In genomic region chr22:41021655-41022454, GRCh38 we compare ENCODE assay signal across 8 cellular contexts.
DNase-seq lines count a peak whose midpoint lies in the region; ATAC-seq, FAIRE-seq and TF ChIP-seq lines count a peak whose summit lies in the region.

No MANE protein-coding gene starts in this region.

- peak overlapping the region; percentile 32 for H3K27ac ChIP-seq in endothelial cell of umbilical vein (ENCODE audit: insufficient read depth, low read depth, low read length)

- DNase-seq in NCI-H2029 (lab: John Stamatoyannopoulos, UW), result peak; percentile 39
- DNase-seq in NCI-H2029 treated with DMSO at 0.1 percent for 48 hours (lab: John Stamatoyannopoulos, UW), result no peak
- DNase-seq in NCI-H69 (lab: John Stamatoyannopoulos, UW), result peak; percentile 88
- DNase-seq in activated CD8-positive, alpha-beta memory T cell treated with anti-CD3 and anti-CD28 coated beads for 48 hours (ENCODE audit: low read depth in 2 of 3, low spot score in 2 of 3), result peak; percentile 24 to 39 (median 27)
- DNase-seq in endothelial cell of umbilical vein (ENCODE audit: low read depth, low spot score), result peak; percentile 17
- DNase-seq in stimulated activated CD8-positive, alpha-beta memory T cell treated with anti-CD3 and anti-CD28 coated beads, Interleukin-4, amount 100 ng/mL, for 48 hours, result peak; percentile 68

- intact Hi-C loops in endothelial cell of umbilical vein (cut with micrococcal nuclease), result loop anchor here (5.0 kb wide), 1 partner anchor 70 kb away; the partner anchor contains the start of gene EP300

- no peak for TF ChIP-seq POLR2A in endothelial cell of umbilical vein (IDR thresholded peaks at IDR 0.05; ENCODE audit: low read depth, low read length)

- BruUV-seq in endothelial cell of umbilical vein (replicated peaks; lab: Mats Ljungman, UMichigan), result TSS peak; percentile 41

- CTCF ChIA-PET in endothelial cell of umbilical vein (lab: Charles Lee), result interaction anchor here (0.7 to 2.7 kb wide), 4 partner anchors 11 to 465 kb away, joined by 3 to 9 read pairs (median 7); no protein-coding TSS in a partner anchor

- ATAC-seq in HG03045 (IDR thresholded peaks at IDR 0.05; ENCODE audit: unreplicated experiment), result peak; percentile 70

- peak overlapping the region; percentile 26 for H3K4me2 ChIP-seq in endothelial cell of umbilical vein (ENCODE audit: insufficient read depth, low read length)

- POLR2A ChIA-PET in endothelial cell of umbilical vein (lab: Charles Lee), result interaction anchor here (0.6 to 1.1 kb wide), 4 partner anchors 9 to 94 kb away, joined by 3 to 10 read pairs (median 4); no protein-coding TSS in a partner anchor

- no peak for TF ChIP-seq CTCF in endothelial cell of umbilical vein (IDR thresholded peaks at IDR 0.05; ENCODE audit: extremely low read depth in 1 of 2, insufficient read depth in 1 of 2, low read depth in 1 of 2, low read length in 2 of 2)

- H3K36me3 ChIP-seq in endothelial cell of umbilical vein (ENCODE audit: control insufficient read depth in 2 of 2, extremely low read depth in 1 of 2, insufficient read depth in 2 of 2, low read length in 2 of 2), result no peaks in the 10 kb centered on the region

- H3K27me3 ChIP-seq in endothelial cell of umbilical vein (ENCODE audit: control insufficient read depth in 2 of 2, insufficient read depth in 2 of 2, low read length in 2 of 2) (no peaks in the 10 kb centered on the region), mononuclear cell (ENCODE audit: insufficient read depth, low read length) (no peaks in the 10 kb centered on the region)

- dilution Hi-C loops in endothelial cell of umbilical vein (cut with MboI; ENCODE audit: extremely low pct_ligation_motif_present, low sequenced_read_pairs), result no loop called here

- H3K4me3 ChIP-seq in endothelial cell of umbilical vein (replicated peaks in 1 of 3; ENCODE audit: insufficient read depth in 1 of 3, low read depth in 1 of 3, low read length in 3 of 3) (peak overlapping the region; percentile 35 to 64 (median 59)), mononuclear cell (ENCODE audit: low read length) (peak overlapping the region; percentile 62)

- H3K9ac ChIP-seq in endothelial cell of umbilical vein (replicated peaks; ENCODE audit: extremely low read depth, insufficient read depth, low read length), result peak overlapping the region; percentile 82

- FAIRE-seq in endothelial cell of umbilical vein (lab: Jason Lieb, UNC), result peak; percentile 59

- H3K4me1 ChIP-seq in endothelial cell of umbilical vein (ENCODE audit: control insufficient read depth, extremely low read depth, insufficient read depth, low read length), result peaks cover 11% of the 10 kb centered on the region
- H3K4me1 ChIP-seq in mononuclear cell (ENCODE audit: insufficient read depth, low read length), result peaks cover 22% of the 10 kb centered on the region

- no peaks in the 10 kb centered on the region for H4K20me1 ChIP-seq in endothelial cell of umbilical vein (replicated peaks; ENCODE audit: control insufficient read depth, extremely low read depth, insufficient read depth, low read length)

- H3K9me1 ChIP-seq in endothelial cell of umbilical vein (replicated peaks; ENCODE audit: control insufficient read depth, extremely low read depth, insufficient read depth, low read length), result no peaks in the 10 kb centered on the region

- no peaks in the 10 kb centered on the region for H3K79me2 ChIP-seq in endothelial cell of umbilical vein (ENCODE audit: control insufficient read depth, insufficient read depth, low read length)

- peak overlapping the region; percentile 57 for H2AFZ ChIP-seq in endothelial cell of umbilical vein (ENCODE audit: low read depth, low read length)

- H3K9me3 ChIP-seq in endothelial cell of umbilical vein (replicated peaks; ENCODE audit: control insufficient read depth, insufficient read depth, low read length) (no peaks in the 10 kb centered on the region), mononuclear cell (ENCODE audit: low read depth, low read length) (no peaks in the 10 kb centered on the region)

TF ChIP-seq in endothelial cell of umbilical vein, 7 proteins besides CTCF, POLR2A, EP300 and RAD21:
- TF ChIP-seq MYC (IDR thresholded peaks at IDR 0.05; ENCODE audit: low read depth, low read length), result no peak
- TF ChIP-seq POLR2AphosphoS5 (IDR thresholded peaks at IDR 0.05; ENCODE audit: insufficient read depth, low read depth, low read length), result peak; percentile 24
- TF ChIP-seq GATA2 (IDR thresholded peaks at IDR 0.05; ENCODE audit: insufficient read depth, insufficient read length, low read depth, low read length), result no peak
